ENCODE assay signal across 8 cellular contexts in the genomic region with DNA sequence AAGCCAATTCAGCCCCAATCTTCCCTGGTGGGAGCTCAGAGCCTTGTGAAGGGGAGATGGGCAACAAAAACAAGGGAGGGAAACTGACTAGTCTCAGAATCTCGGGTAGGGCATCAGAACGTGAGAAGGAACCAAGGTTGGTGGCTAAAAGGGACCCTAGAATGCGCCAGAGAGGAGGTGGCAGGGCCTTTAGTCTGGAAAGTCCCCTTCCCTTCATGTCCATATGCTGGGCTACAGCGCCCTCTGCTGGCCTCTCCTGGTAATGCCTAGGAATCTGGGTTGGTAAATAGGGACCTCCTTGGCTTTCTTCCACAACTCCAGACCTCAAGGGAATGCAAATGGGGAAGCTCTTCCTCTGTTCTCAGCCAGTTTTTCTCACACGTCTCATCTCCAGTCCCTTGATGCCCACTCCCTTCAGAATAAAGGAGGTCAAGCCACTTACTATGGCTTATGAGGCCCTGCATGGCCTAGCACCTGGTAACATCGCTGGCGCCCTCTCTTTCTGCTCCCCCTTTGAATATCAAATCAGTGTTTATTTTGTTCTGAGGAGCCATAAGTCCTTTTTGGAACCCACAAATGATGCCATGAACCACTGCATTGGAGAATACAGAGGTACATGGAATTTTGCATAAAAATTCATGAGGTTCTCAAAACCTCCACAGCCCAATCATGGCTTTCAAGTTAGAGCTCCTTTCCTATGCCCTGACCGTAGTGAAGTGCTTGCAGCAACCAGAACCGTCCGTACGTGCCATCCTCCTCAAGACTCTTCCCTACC. TPM values are rescaled to one million over a fixed set of nuclear protein-coding genes. Genes with fewer than 3 reads are reported as not detected.
DNase-seq lines count a peak whose midpoint lies in the region; ATAC-seq and TF ChIP-seq lines count a peak whose summit lies in the region.

No MANE protein-coding gene starts in this region.

- H3K79me2 ChIP-seq in PC-9 (ENCODE audit: low read depth) = peaks cover 25% of the 10 kb centered on the region

- no peaks in the 10 kb centered on the region for H3K27me3 Mint-ChIP-seq in activated T-cell treated with anti-CD3 and anti-CD28 coated beads, Interleukin-2, amount 50 U/mL, for 24 hours
- no peaks in the 10 kb centered on the region for H3K27me3 Mint-ChIP-seq in naive B cell

- POLR2A ChIA-PET in PC-9 (lab: Charles Lee; ENCODE audit: unreplicated experiment) = interaction anchor here (0.6 to 0.7 kb wide), 4 partner anchors 29 to 1070 kb away, joined by 3 to 11 read pairs (median 3); no protein-coding TSS in a partner anchor

- H3K27ac ChIP-seq in PC-9 (peak overlapping the region; percentile 48), esophagus squamous epithelium (peak overlapping the region; percentile 96 to 99 (median 96))

- no TSS peak for BruUV-seq in PC-9 (replicated peaks; lab: Mats Ljungman, UMichigan)

- in situ Hi-C loops in KBM-7 (cut with MboI; ENCODE audit: low pct_unique_long_range_greater_than_20kb, low sequenced_read_pairs) = no loop called here

- no peak overlapping the region for H2AFZ ChIP-seq in PC-9

- ATAC-seq in naive B cell (ENCODE audit: low read depth in 2 of 2) = peak; percentile 71
- ATAC-seq in stimulated activated effector memory CD8-positive, alpha-beta T cell treated with anti-CD3 and anti-CD28 coated beads, Interleukin-12 subunit alpha, Interleukin-12 subunit beta, amount 100 ng/mL, for 72 hours = peak; percentile 70
- no peak for ATAC-seq in HG03139 (IDR thresholded peaks at IDR 0.05; ENCODE audit: unreplicated experiment)

- TF ChIP-seq CTCF in GM12864 (IDR thresholded peaks at IDR 0.05; ENCODE audit: low read depth, low read length, missing control alignments) = peak; percentile 97
- peak; percentile 99 for TF ChIP-seq CTCF in PC-9 (conservative IDR thresholded peaks at IDR 0.05)
- TF ChIP-seq CTCF in esophagus squamous epithelium (IDR thresholded peaks at IDR 0.05) = peak; percentile 97 to 99 (median 98)

- intact Hi-C loops in PC-9 (cut with micrococcal nuclease; ENCODE audit: unreplicated experiment) = loop anchor here (1.0 to 5.0 kb wide), 4 partner anchors 43 to 646 kb away; no protein-coding TSS in a partner anchor
- intact Hi-C loops in esophagus squamous epithelium (cut with DNase I) = loop anchor here (5.0 kb wide), 1 partner anchor 41 kb away; no protein-coding TSS in a partner anchor

- CTCF ChIA-PET in PC-9 (lab: Charles Lee) = interaction anchor here (0.5 to 1.3 kb wide), 3 partner anchors 13 to 666 kb away, joined by 3 to 4 read pairs (median 3); no protein-coding TSS in a partner anchor

- H3K4me3 ChIP-seq in GM12864 (ENCODE audit: low read depth, low read length) (peak overlapping the region; percentile 80; the same call in 1 of the 2 replicates), PC-9 (no peak overlapping the region), esophagus squamous epithelium (peak overlapping the region in 3 of 4 donors; percentile 80 to 97 (median 80))

- no peaks in the 10 kb centered on the region for H3K9me3 Mint-ChIP-seq in activated T-cell treated with anti-CD3 and anti-CD28 coated beads, Interleukin-2, amount 50 U/mL, for 24 hours
- H3K9me3 Mint-ChIP-seq in naive B cell = no peaks in the 10 kb centered on the region
- H3K9me3 Mint-ChIP-seq in stimulated activated effector memory CD8-positive, alpha-beta T cell treated with anti-CD3 and anti-CD28 coated beads, Interleukin-12 subunit alpha, Interleukin-12 subunit beta, amount 100 ng/mL, for 72 hours = no peaks in the 10 kb centered on the region

- peak; percentile 73 for DNase-seq in GM12864 (ENCODE audit: low read depth)
- peak; percentile 91 for DNase-seq in KBM-7
- DNase-seq in PC-9 = peak; percentile 67 to 90
- DNase-seq in activated T-cell treated with anti-CD3 and anti-CD28 coated beads, Interleukin-2, amount 50 U/mL, for 24 hours = peak; percentile 97
- DNase-seq in esophagus squamous epithelium (lab: John Stamatoyannopoulos, UW) = peak; percentile 47
- DNase-seq in naive B cell = peak; percentile 87
- DNase-seq in stimulated activated effector memory CD8-positive, alpha-beta T cell treated with anti-CD3 and anti-CD28 coated beads, Interleukin-12 subunit alpha, Interleukin-12 subunit beta, amount 100 ng/mL, for 72 hours (ENCODE audit: low spot score in 2 of 2) = peak; percentile 96 to 99

- H3K27me3 ChIP-seq in PC-9 (ENCODE audit: insufficient read depth, low read depth) = no peaks in the 10 kb centered on the region
- H3K27me3 ChIP-seq in esophagus squamous epithelium = no peaks in the 10 kb centered on the region

- peaks cover 47% of the 10 kb centered on the region for H3F3A ChIP-seq in PC-9 (ENCODE audit: insufficient read depth, low read depth)

- H3K36me3 ChIP-seq in PC-9 (ENCODE audit: low read depth) = peaks cover 8% of the 10 kb centered on the region; the same call in 1 of the 2 replicates
- peaks cover 30 to 62% (median 30%) of the 10 kb centered on the region in 3 donors for H3K36me3 ChIP-seq in esophagus squamous epithelium

- peak overlapping the region; percentile 89 for H3K4me2 ChIP-seq in PC-9

- H3K27ac Mint-ChIP-seq in activated T-cell treated with anti-CD3 and anti-CD28 coated beads, Interleukin-2, amount 50 U/mL, for 24 hours = peak overlapping the region; percentile 99
- H3K27ac Mint-ChIP-seq in naive B cell = peak overlapping the region; percentile 99 to 100 (median 99)
- peak overlapping the region; percentile 99 for H3K27ac Mint-ChIP-seq in stimulated activated effector memory CD8-positive, alpha-beta T cell treated with anti-CD3 and anti-CD28 coated beads, Interleukin-12 subunit alpha, Interleukin-12 subunit beta, amount 100 ng/mL, for 72 hours

- peak overlapping the region; percentile 96 for H3K4me3 Mint-ChIP-seq in activated T-cell treated with anti-CD3 and anti-CD28 coated beads, Interleukin-2, amount 50 U/mL, for 24 hours
- peak overlapping the region; percentile 91 to 100 (median 98) for H3K4me3 Mint-ChIP-seq in naive B cell
- H3K4me3 Mint-ChIP-seq in stimulated activated effector memory CD8-positive, alpha-beta T cell treated with anti-CD3 and anti-CD28 coated beads, Interleukin-12 subunit alpha, Interleukin-12 subunit beta, amount 100 ng/mL, for 72 hours = peak overlapping the region; percentile 88

- H3K4me1 Mint-ChIP-seq in activated T-cell treated with anti-CD3 and anti-CD28 coated beads, Interleukin-2, amount 50 U/mL, for 24 hours (ENCODE audit: low read depth) = peaks cover 86% of the 10 kb centered on the region
- H3K4me1 Mint-ChIP-seq in naive B cell = peaks cover 58 to 82% (median 74%) of the 10 kb centered on the region in 3 donors
- peaks cover 95% of the 10 kb centered on the region for H3K4me1 Mint-ChIP-seq in stimulated activated effector memory CD8-positive, alpha-beta T cell treated with anti-CD3 and anti-CD28 coated beads, Interleukin-12 subunit alpha, Interleukin-12 subunit beta, amount 100 ng/mL, for 72 hours

- H4K20me1 ChIP-seq in PC-9 (ENCODE audit: insufficient read depth) = 0 out of 2 replicates have a peak, but pooled peaks cover 3% of the 10 kb centered on the region

- no peak for TF ChIP-seq POLR2A in esophagus squamous epithelium (IDR thresholded peaks at IDR 0.05)

- peaks cover 88% of the 10 kb centered on the region for H3K36me3 Mint-ChIP-seq in activated T-cell treated with anti-CD3 and anti-CD28 coated beads, Interleukin-2, amount 50 U/mL, for 24 hours (ENCODE audit: low read depth)
- peaks cover 5 to 29% of the 10 kb centered on the region in 2 donors for H3K36me3 Mint-ChIP-seq in naive B cell
- peaks cover 97% of the 10 kb centered on the region for H3K36me3 Mint-ChIP-seq in stimulated activated effector memory CD8-positive, alpha-beta T cell treated with anti-CD3 and anti-CD28 coated beads, Interleukin-12 subunit alpha, Interleukin-12 subunit beta, amount 100 ng/mL, for 72 hours

- no peaks in the 10 kb centered on the region for H3K9me3 ChIP-seq in PC-9 (ENCODE audit: insufficient read depth, low read depth)
- no peaks in the 10 kb centered on the region for H3K9me3 ChIP-seq in esophagus squamous epithelium

- no peaks in the 10 kb centered on the region for H3K9me2 ChIP-seq in PC-9 (ENCODE audit: insufficient read depth)

- peaks cover 16% of the 10 kb centered on the region for H3K4me1 ChIP-seq in PC-9 (replicated peaks; ENCODE audit: insufficient read depth)
- H3K4me1 ChIP-seq in esophagus squamous epithelium = peaks cover 34 to 78% (median 37%) of the 10 kb centered on the region in 3 donors

- WGBS in esophagus squamous epithelium, 2 donors = 15 to 19% methylated on average over 11 of the region's 11 CpGs

RNA-seq across cellular contexts. Expression of gene CCDC97, which starts 1.3 kb away (rescaled TPM):
- total RNA-seq in PC-9 (2021) = 24.1 and 26.4 TPM in 2 replicates
- total RNA-seq in esophagus squamous epithelium = 10 to 100 TPM in 3 of 4 donors, 1 to 10 TPM in 1; 9.4 to 19.5 (median 14.7) TPM
- 10 to 100 TPM; 19.8 to 37.2 (median 31.7) TPM for polyA plus RNA-seq in naive B cell (ENCODE audit: low read depth in 6 of 6)

RNA-seq across cellular contexts. Expression of gene HNRNPUL1, which starts 44.5 kb away (rescaled TPM):
- total RNA-seq in PC-9 (2021) = 248 and 266 TPM in 2 replicates
- total RNA-seq in esophagus squamous epithelium = 100 to 1,000 TPM in 3 of 4 donors, 10 to 100 TPM in 1; 98.1 to 127 (median 113) TPM
- 10 to 100 TPM; 26.2 to 85.3 (median 54.4) TPM for polyA plus RNA-seq in naive B cell (ENCODE audit: low read depth in 6 of 6)

RNA-seq across cellular contexts. Expression of gene TGFB1, which starts 45.1 kb away (rescaled TPM):
- total RNA-seq in PC-9 (2021) (67.9 and 74.9 TPM in 2 replicates), esophagus squamous epithelium (10 to 100 TPM; 13.6 to 36.2 (median 31.9) TPM)
- polyA plus RNA-seq in naive B cell (ENCODE audit: low read depth in 6 of 6) = 10 to 100 TPM; 20.1 to 61.9 (median 35.4) TPM

RNA-seq across cellular contexts. Expression of gene B9D2, which starts 55.3 kb away (rescaled TPM):
- total RNA-seq in PC-9 (2021) (8.0 and 10.8 TPM in 2 replicates), esophagus squamous epithelium (1 to 10 TPM; 2.5 to 4.6 (median 3.7) TPM)
- polyA plus RNA-seq in naive B cell (ENCODE audit: low read depth in 6 of 6) = 10 to 100 TPM in 5 of 6 donors, 1 to 10 TPM in 1; 3.2 to 17.3 (median 14.3) TPM

Comparison
In these comparisons a context has a peak if more than half of its experiments do, and no peak if none do; other contexts are left out.
1. DNase-seq: peak in every context shown above with its lines; median percentile 98 in stimulated activated effector memory CD8-positive, alpha-beta T cell treated with anti-CD3 and anti-CD28 coated beads, Interleukin-12 subunit alpha, Interleukin-12 subunit beta, amount 100 ng/mL, for 72 hours; 97 in activated T-cell treated with anti-CD3 and anti-CD28 coated beads, Interleukin-2, amount 50 U/mL, for 24 hours; 91 in KBM-7; 87 in naive B cell; 78 in PC-9; 73 in GM12864; 47 in esophagus squamous epithelium.